Comparison of ENCODE assay signal across 12 cellular contexts in genomic region chr1:234589854-234590620, GRCh38. TPM values are rescaled to one million over a fixed set of nuclear protein-coding genes. Genes with fewer than 3 reads are reported as not detected.
DNase-seq lines count a peak whose midpoint lies in the region; ATAC-seq and TF ChIP-seq lines count a peak whose summit lies in the region.
"Had no signal": no experiment of that assay in that cellular context is flagged by ENCODE, and none has a peak within 500 bp of the region (broad histone marks: within the 10 kb centered on the region; RNA-seq: fewer than 3 reads in every experiment).

No MANE protein-coding gene starts in this region.

- H3K27ac ChIP-seq in esophagus squamous epithelium (peak overlapping the region; percentile 78 to 87 (median 83)), muscle layer of colon (ENCODE audit: low read depth, low read length) (peak overlapping the region; percentile 28)
- H3K27ac ChIP-seq: BLaER1, lower lobe of right lung had no signal

- TF ChIP-seq POLR2A in esophagus squamous epithelium (IDR thresholded peaks at IDR 0.05) = no peak

- H3K36me3 ChIP-seq in esophagus squamous epithelium (no peaks in the 10 kb centered on the region), muscle layer of colon (ENCODE audit: insufficient read depth, low read length) (no peaks in the 10 kb centered on the region)
- H3K36me3 ChIP-seq: lower lobe of right lung had no signal

- no peak for ATAC-seq in GM18873 (IDR thresholded peaks at IDR 0.05; ENCODE audit: low FRiP score, unreplicated experiment)
- ATAC-seq: lower lobe of right lung had no signal

- intact Hi-C loops in esophagus squamous epithelium (cut with DNase I) = no loop called here

- no peak overlapping the region for H3K4me3 ChIP-seq in esophagus squamous epithelium
- H3K4me3 ChIP-seq in muscle layer of colon (ENCODE audit: low read depth in 1 of 2, low read length in 2 of 2) = no peak overlapping the region
- H3K4me3 ChIP-seq: BLaER1, lower lobe of right lung had no signal

- H3K27me3 ChIP-seq in esophagus squamous epithelium (no peaks in the 10 kb centered on the region), muscle layer of colon (ENCODE audit: control insufficient read depth in 1 of 2, insufficient read depth in 2 of 2, low read length in 2 of 2) (no peaks in the 10 kb centered on the region)
- H3K27me3 ChIP-seq: BLaER1 had no signal

- no peak overlapping the region for H3K9ac ChIP-seq in muscle layer of colon (ENCODE audit: low read length)
- H3K9ac ChIP-seq: BLaER1 had no signal

- no peaks in the 10 kb centered on the region for H3K9me3 ChIP-seq in esophagus squamous epithelium
- H3K9me3 ChIP-seq in muscle layer of colon (ENCODE audit: low read length) = no peaks in the 10 kb centered on the region
- H3K9me3 ChIP-seq: lower lobe of right lung had no signal

- DNase-seq in AG08396 (ENCODE audit: low spot score) (peak; percentile 75), NCI-H82 (lab: John Stamatoyannopoulos, UW) (peak; percentile 80), esophagus squamous epithelium (lab: John Stamatoyannopoulos, UW) (no peak), 8988T (no peak), HPDE6-E6E7 (ENCODE audit: extremely low spot score) (no peak)
- DNase-seq in activated T-cell treated with anti-CD3 and anti-CD28 coated beads, Interleukin-2, amount 50 U/mL, for 48 hours = no peak
- DNase-seq: lower lobe of right lung; NK-92 treated with Interleukin-12 subunit alpha and Interleukin-12 subunit beta, amount 100 ng/mL, for 24 hours; T-helper 9 cell had no signal

- WGBS in esophagus squamous epithelium, 2 donors = 48 to 71% methylated on average over 7 of the region's 7 CpGs

- TF ChIP-seq CTCF in esophagus squamous epithelium (IDR thresholded peaks at IDR 0.05) = no peak

- peaks cover 8 to 56% (median 32%) of the 10 kb centered on the region in 3 donors for H3K4me1 ChIP-seq in esophagus squamous epithelium
- H3K4me1 ChIP-seq in muscle layer of colon (ENCODE audit: insufficient read depth, low read length) = peaks cover 50% of the 10 kb centered on the region
- H3K4me1 ChIP-seq: lower lobe of right lung had no signal

RNA-seq across cellular contexts. Expression of gene IRF2BP2, which starts 19.9 kb away (rescaled TPM):
- total RNA-seq in esophagus squamous epithelium = 10 to 100 TPM; 52.5 to 66.8 (median 57.6) TPM

Comparison
In these comparisons a context has a peak if more than half of its experiments do, and no peak if none do; other contexts are left out.
1. DNase-seq: peak in AG08396 (single experiment) and NCI-H82 (single experiment); none in esophagus squamous epithelium (single experiment), activated T-cell treated with anti-CD3 and anti-CD28 coated beads, Interleukin-2, amount 50 U/mL, for 48 hours (0 of 2), 8988T (single experiment) and HPDE6-E6E7 (single experiment).